1 cellular context compared by ENCODE assay signal in genomic region chr16:7440886-7441400, GRCh38.
TF ChIP-seq lines count a peak whose summit lies in the region.

No MANE protein-coding gene starts in this region.

TF ChIP-seq in GM23338, 12 proteins besides CTCF, POLR2A, EP300 and RAD21 (continued from another document):
- TF ChIP-seq ZNF462 (CRISPR knock-in tag; IDR thresholded peaks at IDR 0.05) (no peak), EZH2 (IDR thresholded peaks at IDR 0.05; ENCODE audit: low read depth, unreplicated experiment) (no peak), ETS1 (IDR thresholded peaks at IDR 0.05) (no peak), ZNF331 (CRISPR knock-in tag; IDR thresholded peaks at IDR 0.05; ENCODE audit: low read depth) (no peak)
